1 cellular context compared by ENCODE assay signal in the genomic region with DNA sequence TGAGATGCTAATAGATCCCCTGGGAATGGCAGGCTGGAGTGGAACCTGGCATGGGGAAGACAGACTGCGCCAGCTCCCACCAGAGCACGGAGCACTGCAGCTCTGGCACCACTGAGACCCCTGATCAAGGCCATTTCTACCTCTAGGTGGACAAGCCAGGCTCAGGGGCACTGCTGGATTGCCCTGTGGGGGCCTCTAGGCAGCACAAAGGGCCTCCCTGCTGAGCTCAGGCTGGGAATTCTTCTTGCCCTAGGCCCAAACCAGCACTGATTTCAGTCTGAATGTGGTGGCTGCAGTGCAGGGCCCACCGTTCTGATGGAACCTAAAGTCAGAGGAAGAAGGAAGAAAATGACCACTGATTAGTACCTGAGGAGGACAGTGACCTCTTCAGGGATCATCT.
TF ChIP-seq lines count a peak whose summit lies in the region.

No MANE protein-coding gene starts in this region.

TF ChIP-seq in H1, 55 proteins besides CTCF, POLR2A, EP300 and RAD21 (continued from another document):
- TF ChIP-seq, protein P1, sequence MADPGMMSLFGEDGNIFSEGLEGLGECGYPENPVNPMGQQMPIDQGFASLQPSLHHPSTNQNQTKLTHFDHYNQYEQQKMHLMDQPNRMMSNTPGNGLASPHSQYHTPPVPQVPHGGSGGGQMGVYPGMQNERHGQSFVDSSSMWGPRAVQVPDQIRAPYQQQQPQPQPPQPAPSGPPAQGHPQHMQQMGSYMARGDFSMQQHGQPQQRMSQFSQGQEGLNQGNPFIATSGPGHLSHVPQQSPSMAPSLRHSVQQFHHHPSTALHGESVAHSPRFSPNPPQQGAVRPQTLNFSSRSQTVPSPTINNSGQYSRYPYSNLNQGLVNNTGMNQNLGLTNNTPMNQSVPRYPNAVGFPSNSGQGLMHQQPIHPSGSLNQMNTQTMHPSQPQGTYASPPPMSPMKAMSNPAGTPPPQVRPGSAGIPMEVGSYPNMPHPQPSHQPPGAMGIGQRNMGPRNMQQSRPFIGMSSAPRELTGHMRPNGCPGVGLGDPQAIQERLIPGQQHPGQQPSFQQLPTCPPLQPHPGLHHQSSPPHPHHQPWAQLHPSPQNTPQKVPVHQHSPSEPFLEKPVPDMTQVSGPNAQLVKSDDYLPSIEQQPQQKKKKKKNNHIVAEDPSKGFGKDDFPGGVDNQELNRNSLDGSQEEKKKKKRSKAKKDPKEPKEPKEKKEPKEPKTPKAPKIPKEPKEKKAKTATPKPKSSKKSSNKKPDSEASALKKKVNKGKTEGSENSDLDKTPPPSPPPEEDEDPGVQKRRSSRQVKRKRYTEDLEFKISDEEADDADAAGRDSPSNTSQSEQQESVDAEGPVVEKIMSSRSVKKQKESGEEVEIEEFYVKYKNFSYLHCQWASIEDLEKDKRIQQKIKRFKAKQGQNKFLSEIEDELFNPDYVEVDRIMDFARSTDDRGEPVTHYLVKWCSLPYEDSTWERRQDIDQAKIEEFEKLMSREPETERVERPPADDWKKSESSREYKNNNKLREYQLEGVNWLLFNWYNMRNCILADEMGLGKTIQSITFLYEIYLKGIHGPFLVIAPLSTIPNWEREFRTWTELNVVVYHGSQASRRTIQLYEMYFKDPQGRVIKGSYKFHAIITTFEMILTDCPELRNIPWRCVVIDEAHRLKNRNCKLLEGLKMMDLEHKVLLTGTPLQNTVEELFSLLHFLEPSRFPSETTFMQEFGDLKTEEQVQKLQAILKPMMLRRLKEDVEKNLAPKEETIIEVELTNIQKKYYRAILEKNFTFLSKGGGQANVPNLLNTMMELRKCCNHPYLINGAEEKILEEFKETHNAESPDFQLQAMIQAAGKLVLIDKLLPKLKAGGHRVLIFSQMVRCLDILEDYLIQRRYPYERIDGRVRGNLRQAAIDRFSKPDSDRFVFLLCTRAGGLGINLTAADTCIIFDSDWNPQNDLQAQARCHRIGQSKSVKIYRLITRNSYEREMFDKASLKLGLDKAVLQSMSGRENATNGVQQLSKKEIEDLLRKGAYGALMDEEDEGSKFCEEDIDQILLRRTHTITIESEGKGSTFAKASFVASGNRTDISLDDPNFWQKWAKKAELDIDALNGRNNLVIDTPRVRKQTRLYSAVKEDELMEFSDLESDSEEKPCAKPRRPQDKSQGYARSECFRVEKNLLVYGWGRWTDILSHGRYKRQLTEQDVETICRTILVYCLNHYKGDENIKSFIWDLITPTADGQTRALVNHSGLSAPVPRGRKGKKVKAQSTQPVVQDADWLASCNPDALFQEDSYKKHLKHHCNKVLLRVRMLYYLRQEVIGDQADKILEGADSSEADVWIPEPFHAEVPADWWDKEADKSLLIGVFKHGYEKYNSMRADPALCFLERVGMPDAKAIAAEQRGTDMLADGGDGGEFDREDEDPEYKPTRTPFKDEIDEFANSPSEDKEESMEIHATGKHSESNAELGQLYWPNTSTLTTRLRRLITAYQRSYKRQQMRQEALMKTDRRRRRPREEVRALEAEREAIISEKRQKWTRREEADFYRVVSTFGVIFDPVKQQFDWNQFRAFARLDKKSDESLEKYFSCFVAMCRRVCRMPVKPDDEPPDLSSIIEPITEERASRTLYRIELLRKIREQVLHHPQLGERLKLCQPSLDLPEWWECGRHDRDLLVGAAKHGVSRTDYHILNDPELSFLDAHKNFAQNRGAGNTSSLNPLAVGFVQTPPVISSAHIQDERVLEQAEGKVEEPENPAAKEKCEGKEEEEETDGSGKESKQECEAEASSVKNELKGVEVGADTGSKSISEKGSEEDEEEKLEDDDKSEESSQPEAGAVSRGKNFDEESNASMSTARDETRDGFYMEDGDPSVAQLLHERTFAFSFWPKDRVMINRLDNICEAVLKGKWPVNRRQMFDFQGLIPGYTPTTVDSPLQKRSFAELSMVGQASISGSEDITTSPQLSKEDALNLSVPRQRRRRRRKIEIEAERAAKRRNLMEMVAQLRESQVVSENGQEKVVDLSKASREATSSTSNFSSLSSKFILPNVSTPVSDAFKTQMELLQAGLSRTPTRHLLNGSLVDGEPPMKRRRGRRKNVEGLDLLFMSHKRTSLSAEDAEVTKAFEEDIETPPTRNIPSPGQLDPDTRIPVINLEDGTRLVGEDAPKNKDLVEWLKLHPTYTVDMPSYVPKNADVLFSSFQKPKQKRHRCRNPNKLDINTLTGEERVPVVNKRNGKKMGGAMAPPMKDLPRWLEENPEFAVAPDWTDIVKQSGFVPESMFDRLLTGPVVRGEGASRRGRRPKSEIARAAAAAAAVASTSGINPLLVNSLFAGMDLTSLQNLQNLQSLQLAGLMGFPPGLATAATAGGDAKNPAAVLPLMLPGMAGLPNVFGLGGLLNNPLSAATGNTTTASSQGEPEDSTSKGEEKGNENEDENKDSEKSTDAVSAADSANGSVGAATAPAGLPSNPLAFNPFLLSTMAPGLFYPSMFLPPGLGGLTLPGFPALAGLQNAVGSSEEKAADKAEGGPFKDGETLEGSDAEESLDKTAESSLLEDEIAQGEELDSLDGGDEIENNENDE (IDR thresholded peaks at IDR 0.05; ENCODE audit: insufficient replicate concordance, low read length), result no peak
- TF ChIP-seq JUN (IDR thresholded peaks at IDR 0.05; ENCODE audit: low read depth, low read length), result no peak
- TF ChIP-seq TAF1 (IDR thresholded peaks at IDR 0.05; ENCODE audit: low read depth, low read length), result no peak
- TF ChIP-seq, protein P2, sequence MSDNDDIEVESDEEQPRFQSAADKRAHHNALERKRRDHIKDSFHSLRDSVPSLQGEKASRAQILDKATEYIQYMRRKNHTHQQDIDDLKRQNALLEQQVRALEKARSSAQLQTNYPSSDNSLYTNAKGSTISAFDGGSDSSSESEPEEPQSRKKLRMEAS (IDR thresholded peaks at IDR 0.05), result no peak
- no peak for TF ChIP-seq ASH2L (IDR thresholded peaks at IDR 0.05; ENCODE audit: low read length)
- TF ChIP-seq MAFK (IDR thresholded peaks at IDR 0.05; ENCODE audit: low read depth, low read length), result no peak
- no peak for TF ChIP-seq TBP (IDR thresholded peaks at IDR 0.05; ENCODE audit: low read depth, low read length)
- no peak for TF ChIP-seq HDAC6 (IDR thresholded peaks at IDR 0.05; ENCODE audit: low read depth, low read length)
